24 cellular contexts compared by ENCODE assay signal in genomic region chr5:159547466-159548195, GRCh38.
"Had no signal": no experiment of that assay in that cellular context is flagged by ENCODE, and none has a peak within 500 bp of the region (broad histone marks: within the 10 kb centered on the region; RNA-seq: fewer than 3 reads in every experiment).

No MANE protein-coding gene starts in this region.

- FAIRE-seq: endometrium had no signal

- H3K27ac ChIP-seq: body of pancreas, colonic mucosa, epithelial cell of prostate, foreskin keratinocyte, heart right ventricle, ovary, testis, transverse colon had no signal

- H3K27me3 ChIP-seq: body of pancreas, colonic mucosa, esophagus squamous epithelium, heart right ventricle, ovary, testis, transverse colon had no signal

- H3K4me3 ChIP-seq: body of pancreas, colonic mucosa, esophagus squamous epithelium, heart right ventricle, ovary, testis, transverse colon had no signal

- H3K4me1 ChIP-seq: body of pancreas, colonic mucosa, foreskin keratinocyte, testis, transverse colon had no signal

- ATAC-seq: activated naive CD4-positive, alpha-beta T cell treated with anti-CD3 and anti-CD28 coated beads, Interleukin-2, amount 50 U/mL, for 72 hours; activated T-cell treated with anti-CD3 and anti-CD28 coated beads, Interleukin-2, amount 50 U/mL, for 4 hours; activated T-helper 17 cell treated with anti-CD3 and anti-CD28 coated beads, Interleukin-2, amount 50 U/mL, for 72 hours; body of pancreas; foreskin keratinocyte; heart right ventricle; naive thymus-derived CD4-positive, alpha-beta T cell; stimulated activated naive CD8-positive, alpha-beta T cell treated with anti-CD3 and anti-CD28 coated beads, Interleukin-15, Interleukin-2, amounts not matched to agents 100 U/mL and 50 U/mL, for 24 hours; WTC11 had no signal

- DNase-seq: activated CD4-positive, alpha-beta memory T cell treated with anti-CD3 and anti-CD28 coated beads, Interleukin-2, amount 10 ng/mL, durations not matched to agents 7 days and 5 days; activated CD4-positive, alpha-beta T cell treated with anti-CD3 and anti-CD28 coated beads for 1 hour; activated CD4-positive, alpha-beta T cell treated with anti-CD3 and anti-CD28 coated beads, Interleukin-2, amount 10 ng/mL, durations not matched to agents 7 days and 5 days; activated gamma-delta T cell treated with Interleukin-2 at 50 U/mL for 16 hours; activated T-cell treated with anti-CD3 and anti-CD28 coated beads, Interleukin-2, amount 50 U/mL, for 4 hours; body of pancreas; colonic mucosa; effector CD8-positive, alpha-beta T cell; esophagus squamous epithelium; foreskin keratinocyte; heart right ventricle; naive thymus-derived CD4-positive, alpha-beta T cell; ovary; stimulated activated CD4-positive, alpha-beta T cell treated with anti-CD3 and anti-CD28 coated beads, Interleukin-15, amount 100 ng/mL, for 24 hours; stimulated activated CD4-positive, alpha-beta T cell treated with anti-CD3 and anti-CD28 coated beads, Interleukin-2, amount 100 ng/mL, for 24 hours; stimulated activated naive CD8-positive, alpha-beta T cell treated with anti-CD3 and anti-CD28 coated beads, Interleukin-15, Interleukin-2, amounts not matched to agents 100 U/mL and 50 U/mL, for 24 hours; T1000; testis; transverse colon had no signal

- H3K36me3 ChIP-seq: colonic mucosa, esophagus squamous epithelium, heart right ventricle, ovary, transverse colon had no signal

- H3K9me3 ChIP-seq: colonic mucosa, esophagus squamous epithelium, ovary, testis, transverse colon had no signal
